In the genomic region with DNA sequence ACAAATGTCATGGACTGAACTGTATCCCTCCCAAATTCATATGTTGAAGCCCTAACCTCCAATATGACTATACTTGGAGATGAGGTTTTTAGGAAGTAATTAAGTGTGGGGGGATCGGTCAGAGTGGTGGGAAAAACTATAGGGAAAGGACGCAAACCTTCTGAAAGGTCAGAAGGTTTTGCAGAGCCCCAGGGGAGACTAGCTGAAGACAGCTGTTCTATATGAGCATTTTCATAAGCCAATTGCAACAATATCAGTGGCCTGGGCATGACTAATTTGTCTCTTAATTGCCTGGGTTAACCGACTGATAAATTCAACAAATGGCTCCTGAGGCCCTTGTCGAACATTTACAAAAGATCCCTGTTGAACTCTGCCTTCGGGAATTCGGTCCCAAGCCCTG, we compare ENCODE assay signal across 3 cellular contexts. TPM values are rescaled to one million over a fixed set of nuclear protein-coding genes. Genes with fewer than 3 reads are reported as not detected.
"Had no signal": no experiment of that assay in that cellular context is flagged by ENCODE, and none has a peak within 500 bp of the region (broad histone marks: within the 10 kb centered on the region; RNA-seq: fewer than 3 reads in every experiment).

No MANE protein-coding gene starts in this region.

RNA-seq across cellular contexts. Expression of a gene that starts 35.1 kb away (rescaled TPM):
- total RNA-seq: M059J, Peyer's patch, Right ventricle myocardium inferior had no signal
